Comparison of ENCODE assay signal across 10 cellular contexts in the genomic region with DNA sequence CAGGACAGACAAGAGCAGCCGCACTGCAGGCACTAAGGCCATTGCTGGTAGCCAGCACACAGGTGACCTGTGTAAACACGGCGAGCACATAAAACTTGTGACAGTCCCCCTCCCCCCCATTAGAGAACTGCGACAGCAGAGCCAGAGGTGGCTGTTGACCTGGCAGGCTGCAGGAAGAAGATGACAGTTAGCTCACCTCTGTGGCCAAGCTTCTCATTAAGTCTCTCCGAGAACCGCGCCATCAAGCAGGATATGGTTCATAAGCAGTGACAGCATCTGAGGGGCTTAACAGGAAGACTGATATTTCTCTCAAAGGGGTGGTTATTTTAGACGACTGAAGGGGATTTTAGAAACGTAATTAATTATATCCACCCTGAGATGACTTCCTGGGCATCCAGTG. TPM values are rescaled to one million over a fixed set of nuclear protein-coding genes. Genes with fewer than 3 reads are reported as not detected.
DNase-seq lines count a peak whose midpoint lies in the region; ATAC-seq and TF ChIP-seq lines count a peak whose summit lies in the region.
"Had no signal": no experiment of that assay in that cellular context is flagged by ENCODE, and none has a peak within 500 bp of the region (broad histone marks: within the 10 kb centered on the region; RNA-seq: fewer than 3 reads in every experiment).

No MANE protein-coding gene starts in this region.

- dilution Hi-C loops in mammary epithelial cell (cut with HindIII; ENCODE audit: low sequenced_read_pairs): no loop called here

- peaks cover 43% of the 10 kb centered on the region for H3K36me3 Mint-ChIP-seq in activated T-cell treated with anti-CD3 and anti-CD28 coated beads, Interleukin-2, amount 50 U/mL, for 4 hours (ENCODE audit: insufficient read depth)
- H3K36me3 Mint-ChIP-seq in immature natural killer cell: peaks cover 4 to 8% (median 6%) of the 10 kb centered on the region in 3 donors
- H3K36me3 Mint-ChIP-seq in stimulated activated memory B cell treated with anti-CD40 and anti-IgM and Interleukin-4, amounts not matched to agents 10 μg/mL and 1 μg/mL and 100 μg/mL, for 72 hours: peaks cover 34% of the 10 kb centered on the region

- POLR2A ChIA-PET in OCI-LY7 (lab: Charles Lee): interaction anchor here (0.6 kb wide), 1 partner anchor 1392 kb away, joined by 3 read pairs; no protein-coding TSS in a partner anchor

- H3K9ac ChIP-seq in mammary epithelial cell (ENCODE audit: insufficient read depth, low read length): no peak overlapping the region
- no peak overlapping the region for H3K9ac ChIP-seq in Karpas-422 (ENCODE audit: low read length)

- H3K4me2 ChIP-seq in OCI-LY7 (ENCODE audit: low read length): peak overlapping the region; percentile 39
- H3K4me2 ChIP-seq in mammary epithelial cell (ENCODE audit: insufficient read depth, low read depth, low read length): no peak overlapping the region
- no peak overlapping the region for H3K4me2 ChIP-seq in Karpas-422 (ENCODE audit: low read depth, low read length, poor library complexity, severe bottlenecking)

- in situ Hi-C loops in mammary epithelial cell (cut with MboI; ENCODE audit: low sequenced_read_pairs in 2 of 2): no loop called here

- intact Hi-C loops in OCI-LY7 (cut with micrococcal nuclease; ENCODE audit: unreplicated experiment) (no loop called here), mammary epithelial cell (cut with micrococcal nuclease) (no loop called here)

- BruUV-seq in OCI-LY7 (replicated peaks; lab: Mats Ljungman, UMichigan) (no TSS peak), mammary epithelial cell (replicated peaks; lab: Mats Ljungman, UMichigan) (no TSS peak)

- H3K9me2 ChIP-seq in OCI-LY7 (ENCODE audit: insufficient read depth, low read length) (no peaks in the 10 kb centered on the region), Karpas-422 (replicated peaks; ENCODE audit: insufficient read depth, low read length) (no peaks in the 10 kb centered on the region)

- H3K4me3 ChIP-seq in OCI-LY7 (ENCODE audit: low read depth, low read length, poor library complexity, severe bottlenecking) (no peak overlapping the region), mammary epithelial cell (replicated peaks in 1 of 3; ENCODE audit: insufficient read depth in 1 of 3, low read depth in 2 of 3, low read length in 3 of 3) (no peak overlapping the region), Karpas-422 (ENCODE audit: low read length) (no peak overlapping the region)
- H3K4me3 ChIP-seq: MG63 had no signal

- CTCF ChIA-PET in OCI-LY7 (lab: Charles Lee; ENCODE audit: unreplicated experiment) (interaction anchor here (0.6 kb wide), 1 partner anchor 8 kb away, joined by 3 read pairs; no protein-coding TSS in a partner anchor), mammary epithelial cell (lab: Charles Lee; ENCODE audit: low non-redundant PET) (no interaction called here)

- H3K36me3 ChIP-seq in OCI-LY7 (ENCODE audit: insufficient read depth, low read length) (peaks cover 75% of the 10 kb centered on the region), mammary epithelial cell (ENCODE audit: insufficient read depth, low read length) (peaks cover 33% of the 10 kb centered on the region), Karpas-422 (ENCODE audit: insufficient read depth, low read length) (peaks cover 7% of the 10 kb centered on the region; the same call in 1 of the 2 replicates)

- H3K9me3 ChIP-seq in OCI-LY7 (ENCODE audit: low read length) (no peaks in the 10 kb centered on the region), mammary epithelial cell (replicated peaks; ENCODE audit: insufficient read depth, low read length) (no peaks in the 10 kb centered on the region), Karpas-422 (ENCODE audit: low read length) (no peaks in the 10 kb centered on the region)
- H3K9me3 ChIP-seq: MG63, vagina had no signal

- no peaks in the 10 kb centered on the region for H3K9me3 Mint-ChIP-seq in activated T-cell treated with anti-CD3 and anti-CD28 coated beads, Interleukin-2, amount 50 U/mL, for 4 hours
- H3K9me3 Mint-ChIP-seq in immature natural killer cell: no peaks in the 10 kb centered on the region
- no peaks in the 10 kb centered on the region for H3K9me3 Mint-ChIP-seq in stimulated activated memory B cell treated with anti-CD40 and anti-IgM and Interleukin-4, amounts not matched to agents 10 μg/mL and 1 μg/mL and 100 μg/mL, for 72 hours

- H3K79me2 ChIP-seq in OCI-LY7 (ENCODE audit: insufficient read depth, low read depth, low read length): peaks cover 74% of the 10 kb centered on the region
- H3K79me2 ChIP-seq in mammary epithelial cell (ENCODE audit: insufficient read depth, low read length): peaks cover 100% of the 10 kb centered on the region
- peaks cover 83% of the 10 kb centered on the region for H3K79me2 ChIP-seq in Karpas-422 (ENCODE audit: low read length)

- H3K27ac ChIP-seq in OCI-LY7 (ENCODE audit: low read depth, low read length, poor library complexity, severe bottlenecking): peak overlapping the region; percentile 38
- H3K27ac ChIP-seq in mammary epithelial cell (ENCODE audit: insufficient read depth, low read depth, low read length): no peak overlapping the region
- no peak overlapping the region for H3K27ac ChIP-seq in Karpas-422 (ENCODE audit: low read length)
- H3K27ac ChIP-seq: vagina had no signal

- no peaks in the 10 kb centered on the region for H3K27me3 ChIP-seq in mammary epithelial cell (ENCODE audit: insufficient read depth, low read length)
- H3K27me3 ChIP-seq in Karpas-422 (ENCODE audit: low read length): no peaks in the 10 kb centered on the region
- H3K27me3 ChIP-seq: MG63, vagina had no signal

- H4K20me1 ChIP-seq in OCI-LY7 (ENCODE audit: insufficient read depth, low read length): peaks cover 22% of the 10 kb centered on the region
- H4K20me1 ChIP-seq in mammary epithelial cell (ENCODE audit: insufficient read depth, low read length): peaks cover 11% of the 10 kb centered on the region
- peaks cover 48% of the 10 kb centered on the region for H4K20me1 ChIP-seq in Karpas-422 (ENCODE audit: insufficient read depth, low read depth, low read length)

- H2AFZ ChIP-seq in OCI-LY7 (ENCODE audit: low read length) (no peak overlapping the region), mammary epithelial cell (ENCODE audit: low read depth, low read length) (no peak overlapping the region), Karpas-422 (ENCODE audit: low read length) (no peak overlapping the region)

- DNase-seq in OCI-LY7 (ENCODE audit: low spot score) (no peak), immature natural killer cell (peak; percentile 42 to 50 (median 49)), mammary epithelial cell (no peak), Karpas-422 (no peak)
- DNase-seq in activated T-cell treated with anti-CD3 and anti-CD28 coated beads, Interleukin-2, amount 50 U/mL, for 4 hours: peak; percentile 41
- DNase-seq: DMS53, MG63 had no signal

- H3K27ac Mint-ChIP-seq in immature natural killer cell: peak overlapping the region; percentile 89 to 98 (median 95)
- peak overlapping the region; percentile 59 for H3K27ac Mint-ChIP-seq in stimulated activated memory B cell treated with anti-CD40 and anti-IgM and Interleukin-4, amounts not matched to agents 10 μg/mL and 1 μg/mL and 100 μg/mL, for 72 hours

- peak; percentile 23 to 25 for ATAC-seq in activated T-cell treated with anti-CD3 and anti-CD28 coated beads, Interleukin-2, amount 50 U/mL, for 4 hours
- ATAC-seq in stimulated activated memory B cell treated with anti-CD40 and anti-IgM and Interleukin-4, amounts not matched to agents 10 μg/mL and 1 μg/mL and 100 μg/mL, for 72 hours: no peak
- ATAC-seq in HG03378 (IDR thresholded peaks at IDR 0.05; ENCODE audit: unreplicated experiment): no peak

- no peaks in the 10 kb centered on the region for H3K27me3 Mint-ChIP-seq in activated T-cell treated with anti-CD3 and anti-CD28 coated beads, Interleukin-2, amount 50 U/mL, for 4 hours (ENCODE audit: low read depth)
- H3K27me3 Mint-ChIP-seq in immature natural killer cell (ENCODE audit: low read depth in 3 of 3): peaks cover 0 to 16% (median 10%) of the 10 kb centered on the region in 3 donors
- H3K27me3 Mint-ChIP-seq in stimulated activated memory B cell treated with anti-CD40 and anti-IgM and Interleukin-4, amounts not matched to agents 10 μg/mL and 1 μg/mL and 100 μg/mL, for 72 hours: no peaks in the 10 kb centered on the region

- TF ChIP-seq CTCF in OCI-LY7 (conservative IDR thresholded peaks at IDR 0.05; ENCODE audit: low read length) (no peak), mammary epithelial cell (conservative IDR thresholded peaks at IDR 0.05 in 1 of 2, IDR thresholded peaks at IDR 0.05 in 1 of 2; ENCODE audit: extremely low read depth in 1 of 2, insufficient read depth in 1 of 2, low read depth in 1 of 2, low read length in 2 of 2) (no peak)

- H3K4me1 ChIP-seq in OCI-LY7 (ENCODE audit: insufficient read depth, low read length, poor library complexity, severe bottlenecking) (peaks cover 29% of the 10 kb centered on the region), mammary epithelial cell (ENCODE audit: insufficient read depth, low read length) (peaks cover 34% of the 10 kb centered on the region), Karpas-422 (ENCODE audit: low read length) (peaks cover 11% of the 10 kb centered on the region)

- peaks cover 70% of the 10 kb centered on the region for H3K4me1 Mint-ChIP-seq in activated T-cell treated with anti-CD3 and anti-CD28 coated beads, Interleukin-2, amount 50 U/mL, for 4 hours (ENCODE audit: low read depth)
- H3K4me1 Mint-ChIP-seq in immature natural killer cell: peaks cover 79 to 82% of the 10 kb centered on the region in 2 donors
- H3K4me1 Mint-ChIP-seq in stimulated activated memory B cell treated with anti-CD40 and anti-IgM and Interleukin-4, amounts not matched to agents 10 μg/mL and 1 μg/mL and 100 μg/mL, for 72 hours: peaks cover 70% of the 10 kb centered on the region

- 97% methylated on average over 9 of the region's 9 CpGs for WGBS in mammary epithelial cell (ENCODE audit: low coverage, missing lambda C conversion rate)

- peak overlapping the region; percentile 98 for H3K4me3 Mint-ChIP-seq in activated T-cell treated with anti-CD3 and anti-CD28 coated beads, Interleukin-2, amount 50 U/mL, for 4 hours
- peak overlapping the region; percentile 72 to 82 (median 72) for H3K4me3 Mint-ChIP-seq in immature natural killer cell
- peak overlapping the region; percentile 42 for H3K4me3 Mint-ChIP-seq in stimulated activated memory B cell treated with anti-CD40 and anti-IgM and Interleukin-4, amounts not matched to agents 10 μg/mL and 1 μg/mL and 100 μg/mL, for 72 hours

RNA-seq across cellular contexts. Expression of gene SURF4, which starts 5.2 kb away (rescaled TPM):
- 75.5 and 76.0 TPM in 2 replicates for total RNA-seq in OCI-LY7 (2014; rRNA removed; shearing (Covaris generic))
- total RNA-seq in OCI-LY7 (2022) (87.5 and 92.3 TPM in 2 replicates), mammary epithelial cell (100 to 1,000 TPM; 192 to 214 TPM)
- 100 to 1,000 TPM; 235 to 292 (median 255) TPM for total RNA-seq in activated T-cell treated with anti-CD3 and anti-CD28 coated beads, Interleukin-2, amount 50 U/mL, for 4 hours
- polyA plus RNA-seq in immature natural killer cell (100 to 1,000 TPM; 195 to 304 (median 198) TPM), mammary epithelial cell (206 TPM)
- polyA minus RNA-seq in mammary epithelial cell: 325 TPM
- 81.1 and 84.1 TPM in 2 replicates for total RNA-seq in Karpas-422 (2014; rRNA removed; shearing (Covaris generic); ENCODE audit: low replicate concordance)

RNA-seq across cellular contexts. Expression of gene STKLD1, which starts 5.5 kb away (rescaled TPM):
- total RNA-seq in OCI-LY7 (2014; rRNA removed; shearing (Covaris generic)): 0.05 and 1.7 TPM in 2 replicates
- total RNA-seq in OCI-LY7 (2022): 0.81 and 1.4 TPM in 2 replicates
- under 1 TPM in 2 of 3 donors, not detected in 1; 0.16 to 0.42 TPM for total RNA-seq in activated T-cell treated with anti-CD3 and anti-CD28 coated beads, Interleukin-2, amount 50 U/mL, for 4 hours
- polyA plus RNA-seq in immature natural killer cell: under 1 TPM in 2 of 3 donors, not detected in 1; 0.55 to 0.96 TPM
- 1 to 10 TPM in 1 of 2 donors, under 1 TPM in 1; 0.67 to 1.0 TPM for total RNA-seq in mammary epithelial cell
- 0.17 TPM for polyA plus RNA-seq in mammary epithelial cell
- not detected for polyA minus RNA-seq in mammary epithelial cell
- total RNA-seq in Karpas-422 (2014; rRNA removed; shearing (Covaris generic); ENCODE audit: low replicate concordance): 0.93 and 0.97 TPM in 2 replicates
- total RNA-seq: vagina had no signal

RNA-seq across cellular contexts. Expression of gene SURF2, which starts 14.3 kb away (rescaled TPM):
- total RNA-seq in OCI-LY7 (2014; rRNA removed; shearing (Covaris generic)): 19.0 and 32.5 TPM in 2 replicates
- total RNA-seq in OCI-LY7 (2022) (13.2 and 19.7 TPM in 2 replicates), mammary epithelial cell (10 to 100 TPM; 22.5 to 42.2 TPM)
- total RNA-seq in activated T-cell treated with anti-CD3 and anti-CD28 coated beads, Interleukin-2, amount 50 U/mL, for 4 hours: 10 to 100 TPM; 48.0 to 64.1 (median 57.9) TPM
- polyA plus RNA-seq in immature natural killer cell (10 to 100 TPM; 30.2 to 36.9 (median 34.5) TPM), mammary epithelial cell (39.2 TPM)
- 35.4 TPM for polyA minus RNA-seq in mammary epithelial cell
- 20.0 and 52.9 TPM in 2 replicates for total RNA-seq in Karpas-422 (2014; rRNA removed; shearing (Covaris generic); ENCODE audit: low replicate concordance)

RNA-seq across cellular contexts. Expression of gene SURF1, which starts 14.4 kb away (rescaled TPM):
- total RNA-seq in OCI-LY7 (2014; rRNA removed; shearing (Covaris generic)): 22.9 and 34.6 TPM in 2 replicates
- total RNA-seq in OCI-LY7 (2022) (34.2 and 38.9 TPM in 2 replicates), mammary epithelial cell (10 to 100 TPM; 17.5 to 23.4 TPM)
- 10 to 100 TPM; 24.1 to 37.1 (median 30.6) TPM for total RNA-seq in activated T-cell treated with anti-CD3 and anti-CD28 coated beads, Interleukin-2, amount 50 U/mL, for 4 hours
- polyA plus RNA-seq in immature natural killer cell (100 to 1,000 TPM; 104 to 153 (median 131) TPM), mammary epithelial cell (43.5 TPM)
- polyA minus RNA-seq in mammary epithelial cell: 24.5 TPM
- total RNA-seq in Karpas-422 (2014; rRNA removed; shearing (Covaris generic); ENCODE audit: low replicate concordance): 35.6 and 40.0 TPM in 2 replicates

RNA-seq across cellular contexts. Expression of gene RPL7A, which starts 22.7 kb away (rescaled TPM):
- total RNA-seq in OCI-LY7 (2014; rRNA removed; shearing (Covaris generic)): 2,961 and 2,981 TPM in 2 replicates
- total RNA-seq in OCI-LY7 (2022) (2,867 and 2,915 TPM in 2 replicates), mammary epithelial cell (1,000 to 10,000 TPM; 1,339 to 1,542 TPM)
- 1,000 to 10,000 TPM; 3,573 to 3,630 (median 3,625) TPM for total RNA-seq in activated T-cell treated with anti-CD3 and anti-CD28 coated beads, Interleukin-2, amount 50 U/mL, for 4 hours
- polyA plus RNA-seq in immature natural killer cell (100 to 1,000 TPM; 459 to 791 (median 622) TPM), mammary epithelial cell (3,578 TPM)
- 1,906 TPM for polyA minus RNA-seq in mammary epithelial cell
- total RNA-seq in Karpas-422 (2014; rRNA removed; shearing (Covaris generic); ENCODE audit: low replicate concordance): 2,407 and 2,991 TPM in 2 replicates

Comparison
In these comparisons a context has a peak if more than half of its experiments do, and no peak if none do; other contexts are left out.
1. DNase-seq: peak in activated T-cell treated with anti-CD3 and anti-CD28 coated beads, Interleukin-2, amount 50 U/mL, for 4 hours (single experiment) and immature natural killer cell (3 of 3); none in OCI-LY7 (single experiment), mammary epithelial cell (single experiment) and Karpas-422 (single experiment).
2. ATAC-seq: peak in activated T-cell treated with anti-CD3 and anti-CD28 coated beads, Interleukin-2, amount 50 U/mL, for 4 hours (2 of 2); none in stimulated activated memory B cell treated with anti-CD40 and anti-IgM and Interleukin-4, amounts not matched to agents 10 μg/mL and 1 μg/mL and 100 μg/mL, for 72 hours (single experiment) and HG03378 (single experiment).
3. H3K4me3 Mint-ChIP-seq: peak in every context shown above with its lines; median percentile 98 in activated T-cell treated with anti-CD3 and anti-CD28 coated beads, Interleukin-2, amount 50 U/mL, for 4 hours; 72 in immature natural killer cell; 42 in stimulated activated memory B cell treated with anti-CD40 and anti-IgM and Interleukin-4, amounts not matched to agents 10 μg/mL and 1 μg/mL and 100 μg/mL, for 72 hours.